19 cellular contexts compared by ENCODE assay signal in the genomic region with DNA sequence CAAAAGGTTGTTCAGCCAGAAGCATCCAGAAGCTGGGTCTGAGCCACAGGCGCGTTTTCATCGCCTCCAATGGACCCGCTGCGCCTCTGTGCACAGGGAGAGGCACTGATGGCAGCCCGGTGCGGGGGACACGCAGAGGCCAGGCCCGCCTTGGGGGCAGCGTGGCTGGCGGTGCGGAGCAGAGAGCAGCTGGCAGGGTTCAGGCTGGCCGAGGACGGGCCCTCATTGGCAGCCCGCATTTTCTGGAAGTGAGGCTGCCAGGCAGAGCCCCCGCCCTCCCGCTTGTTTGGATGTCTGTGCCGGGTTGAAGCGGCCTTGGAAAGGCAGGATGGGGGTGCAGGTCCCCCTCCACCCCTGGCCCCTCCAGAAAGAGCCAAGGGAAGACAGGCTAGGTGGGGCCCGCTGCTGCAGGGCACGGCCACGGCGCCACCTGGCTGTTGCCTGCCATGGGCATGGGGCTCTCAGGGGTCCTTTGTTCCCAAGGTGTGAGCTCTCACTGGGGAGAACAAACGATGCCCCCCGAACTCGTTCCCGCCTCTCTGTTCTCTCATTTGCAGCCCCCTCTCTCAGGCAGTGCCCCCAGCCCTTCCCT.
DNase-seq lines count a peak whose midpoint lies in the region; ATAC-seq and TF ChIP-seq lines count a peak whose summit lies in the region.
"Had no signal": no experiment of that assay in that cellular context is flagged by ENCODE, and none has a peak within 500 bp of the region (broad histone marks: within the 10 kb centered on the region; RNA-seq: fewer than 3 reads in every experiment).

No MANE protein-coding gene starts in this region.

- H3K9me3 Mint-ChIP-seq in nephron progenitor cell, result peaks cover 16% of the 10 kb centered on the region

- peaks cover 95% of the 10 kb centered on the region for H3K79me2 ChIP-seq in parathyroid adenoma

- H3K4me1 ChIP-seq in parathyroid adenoma, result peaks cover 15% of the 10 kb centered on the region

- H3K9ac ChIP-seq in parathyroid adenoma, result no peak overlapping the region

- H2AFZ ChIP-seq in parathyroid adenoma, result no peak overlapping the region

- DNase-seq in NCI-H1092 treated with DMSO at 0.1 percent for 48 hours (lab: John Stamatoyannopoulos, UW) (peak; percentile 37), NCI-H1092 (lab: John Stamatoyannopoulos, UW) (no peak), LNCaP clone FGC (ENCODE audit: low read depth) (no peak), brain microvascular endothelial cell (no peak), nephron progenitor cell (no peak), NCI-H524 treated with DMSO at 0.1 percent for 48 hours (lab: John Stamatoyannopoulos, UW) (no peak)
- DNase-seq: 8988T; DMS79 treated with DMSO at 0.1 percent for 48 hours; MG63; naive thymus-derived CD8-positive, alpha-beta T cell; NCI-H2081; T-helper 1 cell had no signal

- 0 out of 2 replicates have a peak, but pooled peaks have one; percentile 6 for TF ChIP-seq CTCF in LNCaP clone FGC (IDR thresholded peaks at IDR 0.05; ENCODE audit: control insufficient read depth, extremely low read depth, insufficient read depth)
- TF ChIP-seq CTCF in brain microvascular endothelial cell (IDR thresholded peaks at IDR 0.05; ENCODE audit: low read depth, low read length, missing control alignments), result peak; percentile 25
- no peak for TF ChIP-seq CTCF in parathyroid adenoma (IDR thresholded peaks at IDR 0.05)
- TF ChIP-seq CTCF in nephron progenitor cell (IDR thresholded peaks at IDR 0.05), result no peak

- H3K36me3 Mint-ChIP-seq in nephron progenitor cell (ENCODE audit: low read depth), result peaks cover 24% of the 10 kb centered on the region

- H3K27ac ChIP-seq in brain microvascular endothelial cell (no peak overlapping the region), parathyroid adenoma (no peak overlapping the region)

- H3K27me3 Mint-ChIP-seq in nephron progenitor cell (ENCODE audit: low read depth, poor library complexity), result peaks cover 11% of the 10 kb centered on the region
- H3K27me3 Mint-ChIP-seq: dendritic cell treated with granulocyte-macrophage colony-stimulating factor and Interleukin-4, amounts not matched to agents 40 ng/mL and 50 ng/mL, for 4 days; memory B cell; naive thymus-derived CD8-positive, alpha-beta T cell; stimulated activated naive CD8-positive, alpha-beta T cell treated with anti-CD3 and anti-CD28 coated beads, Interleukin-15, Interleukin-2, amounts not matched to agents 100 ng/mL and 50 ng/mL, for 24 hours had no signal

- no peak overlapping the region for H3K27ac Mint-ChIP-seq in nephron progenitor cell
- H3K27ac Mint-ChIP-seq: activated T-helper 2 cell treated with anti-CD3 and anti-CD28 coated beads, Interferon-gamma antibody, Interleukin-2, Interleukin-4, amounts not matched to agents 10 μg/mL and 5 μg/mL and 100 μg/mL, durations not matched to agents 14 hours and 24 hours and 36 hours; dendritic cell treated with granulocyte-macrophage colony-stimulating factor and Interleukin-4, amounts not matched to agents 40 ng/mL and 50 ng/mL, for 4 days; memory B cell; stimulated activated naive CD8-positive, alpha-beta T cell treated with anti-CD3 and anti-CD28 coated beads, Interleukin-15, Interleukin-2, amounts not matched to agents 100 ng/mL and 50 ng/mL, for 24 hours had no signal

- H3K4me3 ChIP-seq in LNCaP clone FGC (ENCODE audit: low read depth, low read length) (no peak overlapping the region), brain microvascular endothelial cell (ENCODE audit: low read depth, low read length) (no peak overlapping the region), parathyroid adenoma (ENCODE audit: low read depth, low read length) (no peak overlapping the region)
- H3K4me3 ChIP-seq: MG63 had no signal

- in situ Hi-C loops in brain microvascular endothelial cell (cut with HindIII; ENCODE audit: low pct_ligation_motif_present, low sequenced_read_pairs), result no loop called here

- peaks cover 34% of the 10 kb centered on the region for H3K4me1 Mint-ChIP-seq in nephron progenitor cell

- H3K27me3 ChIP-seq in brain microvascular endothelial cell (replicated peaks) (no peaks in the 10 kb centered on the region), parathyroid adenoma (ENCODE audit: control insufficient read depth, insufficient read depth, low read length) (no peaks in the 10 kb centered on the region)
- H3K27me3 ChIP-seq: MG63 had no signal

- H3K4me3 Mint-ChIP-seq in nephron progenitor cell, result no peak overlapping the region
- H3K4me3 Mint-ChIP-seq: dendritic cell treated with granulocyte-macrophage colony-stimulating factor and Interleukin-4, amounts not matched to agents 40 ng/mL and 50 ng/mL, for 4 days; memory B cell; naive thymus-derived CD8-positive, alpha-beta T cell; stimulated activated naive CD8-positive, alpha-beta T cell treated with anti-CD3 and anti-CD28 coated beads, Interleukin-15, Interleukin-2, amounts not matched to agents 100 ng/mL and 50 ng/mL, for 24 hours had no signal

- H3K9me3 ChIP-seq in parathyroid adenoma (ENCODE audit: control insufficient read depth, low read length), result no peaks in the 10 kb centered on the region

- H3K36me3 ChIP-seq in brain microvascular endothelial cell (replicated peaks) (no peaks in the 10 kb centered on the region), parathyroid adenoma (ENCODE audit: control insufficient read depth, insufficient read depth, low read length) (no peaks in the 10 kb centered on the region)

- peak overlapping the region; percentile 31 for H3K4me2 ChIP-seq in parathyroid adenoma (ENCODE audit: low read length)

- no peak for ATAC-seq in GM21723 (IDR thresholded peaks at IDR 0.05; ENCODE audit: unreplicated experiment)
- ATAC-seq: esophagus mucosa; naive thymus-derived CD8-positive, alpha-beta T cell had no signal

Comparison
In these comparisons a context has a peak if more than half of its experiments do, and no peak if none do; other contexts are left out.
1. CTCF ChIP-seq: peak in LNCaP clone FGC (single experiment) and brain microvascular endothelial cell (single experiment); none in parathyroid adenoma (single experiment) and nephron progenitor cell (single experiment).